1 cellular context compared by ENCODE assay signal in the genomic region with DNA sequence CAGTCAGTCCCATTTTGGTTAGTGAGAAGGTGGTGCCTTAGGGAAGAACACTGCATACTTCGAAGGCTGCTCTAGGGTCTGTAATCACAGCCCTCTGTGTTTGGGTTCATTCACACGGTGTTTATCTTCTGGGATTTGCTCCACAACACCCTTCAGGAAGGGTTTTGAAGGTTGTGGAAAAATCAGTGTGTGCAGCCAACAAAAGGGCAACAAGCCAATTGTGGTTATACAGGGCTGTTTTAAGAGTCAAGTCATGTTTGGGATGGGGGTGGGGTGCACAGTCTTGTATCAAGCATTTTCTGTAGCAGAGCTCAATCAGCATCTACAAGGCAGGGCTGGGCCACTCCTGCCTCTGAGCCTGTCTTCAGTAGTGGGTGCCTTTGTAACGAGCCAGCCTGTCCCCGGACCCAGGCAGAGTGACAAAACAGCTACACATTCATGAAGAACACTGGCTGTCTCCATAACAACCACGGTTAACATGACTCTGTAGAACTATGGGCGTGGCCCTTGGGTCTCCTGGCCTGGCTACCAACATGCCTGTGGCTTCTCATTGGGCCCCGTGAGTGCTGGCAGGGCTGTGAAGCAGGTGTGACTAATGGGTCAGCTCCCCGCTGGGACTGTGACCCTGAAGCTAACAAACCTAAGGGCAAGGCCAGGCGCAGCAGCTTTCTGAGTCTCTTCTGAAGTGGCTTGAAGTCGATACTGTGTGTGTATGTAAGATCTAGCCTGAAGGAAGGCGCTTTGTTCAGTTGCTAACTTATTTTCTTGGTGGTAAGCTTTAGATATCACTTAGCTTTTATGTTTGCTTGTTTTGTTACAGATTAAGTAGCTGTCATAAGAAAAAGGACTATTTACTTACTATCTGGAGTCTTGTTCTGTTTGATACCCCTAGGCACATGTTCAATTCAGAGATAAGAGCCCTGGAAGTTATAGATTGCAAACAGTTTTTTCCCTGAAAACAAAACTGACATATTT.
TF ChIP-seq lines count a peak whose summit lies in the region.

No MANE protein-coding gene starts in this region.

TF ChIP-seq in SK-N-SH treated with all-trans-retinoic acid at 6 μM for 48 hours, 23 proteins besides CTCF, POLR2A, EP300 and RAD21 (continued from another document):
- TF ChIP-seq, protein P1, sequence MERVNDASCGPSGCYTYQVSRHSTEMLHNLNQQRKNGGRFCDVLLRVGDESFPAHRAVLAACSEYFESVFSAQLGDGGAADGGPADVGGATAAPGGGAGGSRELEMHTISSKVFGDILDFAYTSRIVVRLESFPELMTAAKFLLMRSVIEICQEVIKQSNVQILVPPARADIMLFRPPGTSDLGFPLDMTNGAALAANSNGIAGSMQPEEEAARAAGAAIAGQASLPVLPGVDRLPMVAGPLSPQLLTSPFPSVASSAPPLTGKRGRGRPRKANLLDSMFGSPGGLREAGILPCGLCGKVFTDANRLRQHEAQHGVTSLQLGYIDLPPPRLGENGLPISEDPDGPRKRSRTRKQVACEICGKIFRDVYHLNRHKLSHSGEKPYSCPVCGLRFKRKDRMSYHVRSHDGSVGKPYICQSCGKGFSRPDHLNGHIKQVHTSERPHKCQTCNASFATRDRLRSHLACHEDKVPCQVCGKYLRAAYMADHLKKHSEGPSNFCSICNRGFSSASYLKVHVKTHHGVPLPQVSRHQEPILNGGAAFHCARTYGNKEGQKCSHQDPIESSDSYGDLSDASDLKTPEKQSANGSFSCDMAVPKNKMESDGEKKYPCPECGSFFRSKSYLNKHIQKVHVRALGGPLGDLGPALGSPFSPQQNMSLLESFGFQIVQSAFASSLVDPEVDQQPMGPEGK (CRISPR knock-in tag; IDR thresholded peaks at IDR 0.05; ENCODE audit: borderline replicate concordance) = no peak
- TF ChIP-seq GLIS3 (CRISPR knock-in tag; IDR thresholded peaks at IDR 0.05) = no peak
- no peak for TF ChIP-seq PPARA (CRISPR knock-in tag; IDR thresholded peaks at IDR 0.05; ENCODE audit: borderline replicate concordance)
- TF ChIP-seq ZNF565 (CRISPR knock-in tag; conservative IDR thresholded peaks at IDR 0.05; ENCODE audit: low read depth) = no peak
- TF ChIP-seq OSR1 (CRISPR knock-in tag; IDR thresholded peaks at IDR 0.05) = no peak
- TF ChIP-seq RARB (CRISPR knock-in tag; IDR thresholded peaks at IDR 0.05) = no peak
- TF ChIP-seq ZC3H10 (CRISPR knock-in tag; IDR thresholded peaks at IDR 0.05) = no peak
- no peak for TF ChIP-seq ZNF8 (CRISPR knock-in tag; IDR thresholded peaks at IDR 0.05)
